Comparison of ENCODE assay signal across 24 cellular contexts in genomic region chr6:166450167-166450873, GRCh38.
A peak's percentile ranks its signal among the peaks of the same experiment; 100 is the strongest.
DNase-seq lines count a peak whose midpoint lies in the region; ATAC-seq, FAIRE-seq and TF ChIP-seq lines count a peak whose summit lies in the region.
"Had no signal": no experiment of that assay in that cellular context is flagged by ENCODE, and none has a peak within 500 bp of the region (broad histone marks: within the 10 kb centered on the region; RNA-seq: fewer than 3 reads in every experiment).

No MANE protein-coding gene starts in this region.

- H3K4me3 ChIP-seq in kidney (ENCODE audit: low read length in 2 of 2): no peak overlapping the region
- H3K4me3 ChIP-seq: A549, HAP-1, MG63, PC-9 had no signal

- H3K4me1 Mint-ChIP-seq in stimulated activated naive CD8-positive, alpha-beta T cell treated with anti-CD3 and anti-CD28 coated beads, Interleukin-15, amount 100 ng/mL, for 72 hours: no peaks in the 10 kb centered on the region
- H3K4me1 Mint-ChIP-seq: CD4-positive, alpha-beta memory T cell had no signal

- no peak overlapping the region for H3K27ac ChIP-seq in kidney (ENCODE audit: low read depth in 2 of 2, low read length in 2 of 2)
- H3K27ac ChIP-seq: A549, PC-9 had no signal

- H3K9ac ChIP-seq in kidney (ENCODE audit: low read length in 2 of 2): no peak overlapping the region

- H3K27me3 Mint-ChIP-seq in stimulated activated naive CD8-positive, alpha-beta T cell treated with anti-CD3 and anti-CD28 coated beads, Interleukin-15, amount 100 ng/mL, for 72 hours: no peaks in the 10 kb centered on the region

- H3K9me3 Mint-ChIP-seq in stimulated activated naive CD8-positive, alpha-beta T cell treated with anti-CD3 and anti-CD28 coated beads, Interleukin-15, amount 100 ng/mL, for 72 hours: no peaks in the 10 kb centered on the region

- no peak overlapping the region for H3K4me3 Mint-ChIP-seq in stimulated activated naive CD8-positive, alpha-beta T cell treated with anti-CD3 and anti-CD28 coated beads, Interleukin-15, amount 100 ng/mL, for 72 hours
- H3K4me3 Mint-ChIP-seq: CD4-positive, alpha-beta memory T cell had no signal

- no peak for TF ChIP-seq CTCF in kidney (IDR thresholded peaks at IDR 0.05; ENCODE audit: borderline replicate concordance, extremely low read depth, insufficient read depth)

- intact Hi-C loops in kidney (cut with DNase I): no loop called here
- intact Hi-C loops in sciatic nerve (cut with DNase I): no loop called here

- peaks cover 5 to 6% of the 10 kb centered on the region in 2 donors for H3K36me3 ChIP-seq in kidney (ENCODE audit: control insufficient read depth in 1 of 2, insufficient read depth in 2 of 2, low read length in 2 of 2)
- H3K36me3 ChIP-seq: HAP-1, MG63 had no signal

- FAIRE-seq in kidney (lab: Jason Lieb, UNC): no peak
- FAIRE-seq: A549, HTR-8/SVneo had no signal

- peak; percentile 70 for ATAC-seq in stimulated activated naive CD8-positive, alpha-beta T cell treated with anti-CD3 and anti-CD28 coated beads, Interleukin-15, amount 100 ng/mL, for 72 hours
- no peak for ATAC-seq in stimulated activated naive CD8-positive, alpha-beta T cell treated with anti-CD3 and anti-CD28 coated beads, Interleukin-15, Interleukin-2, amounts not matched to agents 100 U/mL and 50 U/mL, for 24 hours
- ATAC-seq in sciatic nerve (peak; percentile 38), GM21447 (IDR thresholded peaks at IDR 0.05; ENCODE audit: unreplicated experiment) (no peak)
- ATAC-seq: A549 had no signal

- no peak for DNase-seq in stimulated activated naive CD8-positive, alpha-beta T cell treated with anti-CD3 and anti-CD28 coated beads, Interleukin-15, amount 100 ng/mL, for 72 hours
- DNase-seq in stimulated activated naive CD8-positive, alpha-beta T cell treated with anti-CD3 and anti-CD28 coated beads, Interleukin-15, Interleukin-2, amounts not matched to agents 100 U/mL and 50 U/mL, for 24 hours: no peak
- peak; percentile 39 for DNase-seq in kidney
- DNase-seq in sciatic nerve (ENCODE audit: low spot score): no peak
- DNase-seq in retina: no peak
- DNase-seq in HuH-7.5 (ENCODE audit: low spot score): no peak
- DNase-seq: AML-193; C1 segment of cervical spinal cord; CD4-positive, alpha-beta memory T cell; COR-L47; DMS53; GOT3; IMR-90; KG1; MG63; NCI-H2029; NCI-H446 treated with DMSO at 0.1 percent for 48 hours; NCI-H526; PC-9; SHP77 had no signal

- H3K27ac Mint-ChIP-seq in stimulated activated naive CD8-positive, alpha-beta T cell treated with anti-CD3 and anti-CD28 coated beads, Interleukin-15, amount 100 ng/mL, for 72 hours: no peak overlapping the region

- H3K4me1 ChIP-seq in kidney (ENCODE audit: control insufficient read depth in 1 of 2, insufficient read depth in 1 of 2, low read depth in 1 of 2, low read length in 2 of 2): no peaks in the 10 kb centered on the region
- H3K4me1 ChIP-seq: A549, HAP-1 had no signal

- H3K9me3 ChIP-seq in kidney (ENCODE audit: control insufficient read depth in 1 of 2, low read length in 2 of 2): no peaks in the 10 kb centered on the region
- H3K9me3 ChIP-seq: A549, HAP-1, MG63 had no signal

Comparison
In these comparisons a context has a peak if more than half of its experiments do, and no peak if none do; other contexts are left out.
1. ATAC-seq: peak in stimulated activated naive CD8-positive, alpha-beta T cell treated with anti-CD3 and anti-CD28 coated beads, Interleukin-15, amount 100 ng/mL, for 72 hours (single experiment) and sciatic nerve (single experiment); none in stimulated activated naive CD8-positive, alpha-beta T cell treated with anti-CD3 and anti-CD28 coated beads, Interleukin-15, Interleukin-2, amounts not matched to agents 100 U/mL and 50 U/mL, for 24 hours (single experiment) and GM21447 (single experiment).